In the genomic region with DNA sequence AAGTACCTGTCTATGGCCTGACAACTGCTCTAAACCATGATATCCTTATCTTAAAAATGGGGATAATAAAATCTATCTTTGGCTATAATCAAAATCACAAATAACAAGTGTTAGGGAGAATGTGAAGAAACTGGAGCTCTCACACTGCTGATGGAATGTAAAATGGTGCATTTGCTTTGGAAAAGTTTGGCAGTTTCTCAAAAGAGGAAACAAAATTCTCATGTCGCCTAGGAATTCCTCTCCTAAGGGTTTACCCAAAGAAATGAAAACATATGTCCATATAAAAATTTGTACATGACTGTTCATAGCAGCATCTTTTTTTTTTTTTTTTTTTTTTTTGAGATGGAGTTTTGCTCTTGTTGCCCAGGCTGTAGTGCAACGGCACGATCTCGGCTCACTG, we compare ENCODE assay signal across 8 cellular contexts.
"Had no signal": no experiment of that assay in that cellular context is flagged by ENCODE, and none has a peak within 500 bp of the region (broad histone marks: within the 10 kb centered on the region; RNA-seq: fewer than 3 reads in every experiment).

No MANE protein-coding gene starts in this region.

- FAIRE-seq: H1, H54, HepG2, K562 had no signal

- H2AFZ ChIP-seq: GM23338 had no signal

- H3K4me2 ChIP-seq: GM23338 had no signal

- H3K27ac ChIP-seq: HL-60 had no signal

- H3K4me3 ChIP-seq: GM23338, K562 had no signal

- DNase-seq: H9, HCEC 1CT had no signal

- ATAC-seq: GM23338, HepG2, K562 had no signal
